In the genomic region with DNA sequence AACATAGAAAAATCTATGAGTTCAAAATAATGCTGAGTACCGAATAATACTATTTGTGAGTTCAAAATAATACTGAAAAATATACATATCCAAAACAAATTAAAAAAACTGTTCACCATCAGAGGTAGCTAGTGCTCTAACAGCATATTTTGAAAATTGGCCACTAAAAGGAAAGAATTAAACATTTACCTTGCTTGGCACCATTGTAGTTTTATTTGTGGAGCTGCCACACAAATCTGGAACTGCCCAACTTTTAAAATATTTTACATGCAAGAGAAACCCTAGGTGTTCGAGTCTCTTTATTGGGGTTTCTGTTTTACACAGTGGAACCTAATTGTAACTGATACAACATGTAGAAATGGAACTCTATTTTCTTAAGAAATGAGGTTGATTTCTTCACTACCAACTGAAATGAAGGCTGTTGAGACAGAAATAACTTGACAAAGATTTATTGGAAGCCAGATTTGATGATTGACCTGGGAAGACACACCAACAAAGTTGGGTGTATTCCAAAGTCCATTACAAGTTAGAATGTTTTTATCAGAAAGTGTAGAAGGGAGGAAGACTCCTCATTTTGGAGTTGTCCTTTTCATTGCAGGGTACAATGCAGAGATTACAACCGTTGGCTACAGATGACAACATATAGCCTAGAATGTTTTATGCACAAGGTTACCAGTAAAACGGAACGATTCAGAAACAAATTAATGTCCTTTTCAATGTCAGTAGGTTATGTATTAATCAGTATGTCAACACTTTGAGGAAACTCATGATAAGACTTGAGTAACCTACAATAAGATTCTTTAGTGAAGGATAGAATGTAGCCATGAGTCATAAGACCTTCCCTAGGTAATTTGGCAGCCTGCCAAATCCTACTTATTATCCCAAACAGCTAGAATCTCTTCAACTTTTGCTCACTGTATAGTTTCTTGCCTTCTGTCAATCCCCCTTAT, we compare ENCODE assay signal across 13 cellular contexts.
DNase-seq lines count a peak whose midpoint lies in the region; ATAC-seq and TF ChIP-seq lines count a peak whose summit lies in the region.
"Had no signal": no experiment of that assay in that cellular context is flagged by ENCODE, and none has a peak within 500 bp of the region (broad histone marks: within the 10 kb centered on the region; RNA-seq: fewer than 3 reads in every experiment).

No MANE protein-coding gene starts in this region.

- no peaks in the 10 kb centered on the region for H3K36me3 Mint-ChIP-seq in Calu3 (ENCODE audit: insufficient read depth, unreplicated experiment)
- H3K36me3 Mint-ChIP-seq: activated naive CD8-positive, alpha-beta T cell; stimulated activated memory B cell treated with anti-CD40 and anti-IgM and Interleukin-4, amounts not matched to agents 10 μg/mL and 1 μg/mL and 100 μg/mL, for 72 hours had no signal

- H3K9me3 Mint-ChIP-seq in Calu3 (ENCODE audit: low read depth, unreplicated experiment) = no peaks in the 10 kb centered on the region
- H3K9me3 Mint-ChIP-seq: stimulated activated memory B cell treated with anti-CD40 and anti-IgM and Interleukin-4, amounts not matched to agents 10 μg/mL and 1 μg/mL and 100 μg/mL, for 72 hours had no signal

- no peak for TF ChIP-seq POLR2A in body of pancreas (IDR thresholded peaks at IDR 0.05)

- 28 to 33% methylated on average over 5 of the region's 5 CpGs for WGBS in body of pancreas, 2 donors
- WGBS in liver = 26% methylated on average over 5 of the region's 5 CpGs

- in situ Hi-C loops in GM13976 (cut with MboI; ENCODE audit: low sequenced_read_pairs, unreplicated experiment) = no loop called here

- H3K4me3 Mint-ChIP-seq in Calu3 (ENCODE audit: low read depth, unreplicated experiment) = no peak overlapping the region
- H3K4me3 Mint-ChIP-seq: activated naive CD8-positive, alpha-beta T cell; stimulated activated memory B cell treated with anti-CD40 and anti-IgM and Interleukin-4, amounts not matched to agents 10 μg/mL and 1 μg/mL and 100 μg/mL, for 72 hours had no signal

- intact Hi-C loops in Calu3 (cut with micrococcal nuclease; ENCODE audit: unreplicated experiment) (loop anchor here (5.0 kb wide), 2 partner anchors 51 to 71 kb away; a partner anchor contains a TSS), body of pancreas (cut with DNase I) (no loop called here)

- peaks cover 36% of the 10 kb centered on the region for H3K4me1 Mint-ChIP-seq in Calu3 (ENCODE audit: low read depth, unreplicated experiment)
- H3K4me1 Mint-ChIP-seq: stimulated activated memory B cell treated with anti-CD40 and anti-IgM and Interleukin-4, amounts not matched to agents 10 μg/mL and 1 μg/mL and 100 μg/mL, for 72 hours had no signal

- TF ChIP-seq EP300 in Ishikawa (IDR thresholded peaks at IDR 0.05; ENCODE audit: borderline replicate concordance) = no peak

- CTCF ChIA-PET in Calu3 (lab: Charles Lee) = no interaction called here

- H3K9me3 ChIP-seq in body of pancreas = no peaks in the 10 kb centered on the region
- no peaks in the 10 kb centered on the region for H3K9me3 ChIP-seq in liver (ENCODE audit: control insufficient read depth in 4 of 4, low read length in 3 of 4)
- no peaks in the 10 kb centered on the region for H3K9me3 ChIP-seq in WERI-Rb-1 (ENCODE audit: severe bottlenecking)
- H3K9me3 ChIP-seq: esophagus muscularis mucosa had no signal

- TF ChIP-seq CTCF in Calu3 (IDR thresholded peaks at IDR 0.05; ENCODE audit: unreplicated experiment) = no peak
- TF ChIP-seq CTCF in body of pancreas (IDR thresholded peaks at IDR 0.05) = peak in 2 of 7 experiments; percentile 14 to 17
- no peak for TF ChIP-seq CTCF in liver (IDR thresholded peaks at IDR 0.05; ENCODE audit: low read depth, low read length, missing input control)
- no peak for TF ChIP-seq CTCF in GM13976 (IDR thresholded peaks at IDR 0.05; ENCODE audit: borderline replicate concordance, control extremely low read depth, extremely low read depth, insufficient read depth, missing control alignments)
- TF ChIP-seq CTCF in WERI-Rb-1 (IDR thresholded peaks at IDR 0.05; ENCODE audit: low read depth, low read length) = no peak

- H3K27me3 ChIP-seq in body of pancreas (no peaks in the 10 kb centered on the region), liver (ENCODE audit: control insufficient read depth in 4 of 4, insufficient read depth in 4 of 4, low read length in 3 of 4) (no peaks in the 10 kb centered on the region), WERI-Rb-1 (ENCODE audit: insufficient read depth, low read depth, severe bottlenecking) (no peaks in the 10 kb centered on the region)
- H3K27me3 ChIP-seq: esophagus muscularis mucosa had no signal

- no peak overlapping the region for H3K9ac ChIP-seq in liver (ENCODE audit: low read depth in 1 of 2, low read length in 2 of 2)

- H3K36me3 ChIP-seq in body of pancreas (replicated peaks in 1 of 2; ENCODE audit: insufficient read depth in 1 of 2, low read depth in 2 of 2) (no peaks in the 10 kb centered on the region), liver (ENCODE audit: control insufficient read depth in 4 of 4, insufficient read depth in 3 of 4, low read depth in 1 of 4, low read length in 3 of 4) (no peaks in the 10 kb centered on the region), WERI-Rb-1 (no peaks in the 10 kb centered on the region)
- H3K36me3 ChIP-seq: esophagus muscularis mucosa had no signal

- no TSS peak for BruUV-seq in Calu3 (replicated peaks; lab: Mats Ljungman, UMichigan)

- H3K27me3 Mint-ChIP-seq in Calu3 (ENCODE audit: unreplicated experiment) = no peaks in the 10 kb centered on the region
- H3K27me3 Mint-ChIP-seq: stimulated activated memory B cell treated with anti-CD40 and anti-IgM and Interleukin-4, amounts not matched to agents 10 μg/mL and 1 μg/mL and 100 μg/mL, for 72 hours had no signal

- H3K27ac ChIP-seq in body of pancreas = peak overlapping the region; percentile 60 to 75 (median 66)
- H3K27ac ChIP-seq in liver (ENCODE audit: low read depth in 1 of 2, low read length in 2 of 2) = peak overlapping the region; percentile 52 to 73
- H3K27ac ChIP-seq in WERI-Rb-1 = no peak overlapping the region
- H3K27ac ChIP-seq: esophagus muscularis mucosa, VCaP had no signal

- H3K4me1 ChIP-seq in body of pancreas = peaks cover 41% of the 10 kb centered on the region
- H3K4me1 ChIP-seq in liver (ENCODE audit: control insufficient read depth in 4 of 4, insufficient read depth in 4 of 4, low read length in 3 of 4) = peaks cover 11 to 31% (median 28%) of the 10 kb centered on the region in 4 donors
- H3K4me1 ChIP-seq: esophagus muscularis mucosa had no signal

- DNase-seq in Calu3 (peak; percentile 41), body of pancreas (peak; percentile 31 to 70 (median 48)), GM13976 (ENCODE audit: low spot score) (no peak), WERI-Rb-1 (no peak)
- DNase-seq in activated CD8-positive, alpha-beta memory T cell treated with anti-CD3 and anti-CD28 coated beads, Interleukin-2, amount 50 U/mL, for 4 hours = no peak
- DNase-seq: H7 had no signal

- ATAC-seq in body of pancreas (peak; percentile 94), HG03108 (IDR thresholded peaks at IDR 0.05; ENCODE audit: unreplicated experiment) (no peak)
- ATAC-seq: stimulated activated memory B cell treated with anti-CD40 and anti-IgM and Interleukin-4, amounts not matched to agents 10 μg/mL and 1 μg/mL and 100 μg/mL, for 72 hours had no signal

- no peak for TF ChIP-seq RAD21 in Ishikawa (IDR thresholded peaks at IDR 0.05; ENCODE audit: low read depth)
- TF ChIP-seq RAD21 in liver (IDR thresholded peaks at IDR 0.05) = peak; percentile 54 to 74

- H3K27ac Mint-ChIP-seq in Calu3 (ENCODE audit: unreplicated experiment) = peak overlapping the region; percentile 44
- H3K27ac Mint-ChIP-seq: activated naive CD8-positive, alpha-beta T cell; stimulated activated memory B cell treated with anti-CD40 and anti-IgM and Interleukin-4, amounts not matched to agents 10 μg/mL and 1 μg/mL and 100 μg/mL, for 72 hours had no signal

- H3K4me3 ChIP-seq in body of pancreas (no peak overlapping the region), liver (ENCODE audit: low read depth in 1 of 3, low read length in 3 of 3) (peak overlapping the region in 2 of 3 donors; percentile 1 to 18), WERI-Rb-1 (ENCODE audit: low read depth, low read length) (no peak overlapping the region)
- H3K4me3 ChIP-seq: esophagus muscularis mucosa had no signal

TF ChIP-seq in liver, 16 proteins besides CTCF, POLR2A, EP300 and RAD21:
- TF ChIP-seq SP1 (IDR thresholded peaks at IDR 0.05) (peak; percentile 44), YY1 (IDR thresholded peaks at IDR 0.05) (peak; percentile 51), RXRA (IDR thresholded peaks at IDR 0.05) (peak in 1 of 2 donors; percentile 4), JUND (IDR thresholded peaks at IDR 0.05) (peak in 1 of 2 donors; percentile 45), HNF4A (conservative IDR thresholded peaks at IDR 0.05) (peak; percentile 49 to 67), GABPA (IDR thresholded peaks at IDR 0.05 in 1 of 2, conservative IDR thresholded peaks at IDR 0.05 in 1 of 2) (no peak)
- TF ChIP-seq, protein P1, sequence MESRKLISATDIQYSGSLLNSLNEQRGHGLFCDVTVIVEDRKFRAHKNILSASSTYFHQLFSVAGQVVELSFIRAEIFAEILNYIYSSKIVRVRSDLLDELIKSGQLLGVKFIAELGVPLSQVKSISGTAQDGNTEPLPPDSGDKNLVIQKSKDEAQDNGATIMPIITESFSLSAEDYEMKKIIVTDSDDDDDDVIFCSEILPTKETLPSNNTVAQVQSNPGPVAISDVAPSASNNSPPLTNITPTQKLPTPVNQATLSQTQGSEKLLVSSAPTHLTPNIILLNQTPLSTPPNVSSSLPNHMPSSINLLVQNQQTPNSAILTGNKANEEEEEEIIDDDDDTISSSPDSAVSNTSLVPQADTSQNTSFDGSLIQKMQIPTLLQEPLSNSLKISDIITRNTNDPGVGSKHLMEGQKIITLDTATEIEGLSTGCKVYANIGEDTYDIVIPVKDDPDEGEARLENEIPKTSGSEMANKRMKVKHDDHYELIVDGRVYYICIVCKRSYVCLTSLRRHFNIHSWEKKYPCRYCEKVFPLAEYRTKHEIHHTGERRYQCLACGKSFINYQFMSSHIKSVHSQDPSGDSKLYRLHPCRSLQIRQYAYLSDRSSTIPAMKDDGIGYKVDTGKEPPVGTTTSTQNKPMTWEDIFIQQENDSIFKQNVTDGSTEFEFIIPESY (IDR thresholded peaks at IDR 0.05) = peak; percentile 27
- TF ChIP-seq, protein P2, sequence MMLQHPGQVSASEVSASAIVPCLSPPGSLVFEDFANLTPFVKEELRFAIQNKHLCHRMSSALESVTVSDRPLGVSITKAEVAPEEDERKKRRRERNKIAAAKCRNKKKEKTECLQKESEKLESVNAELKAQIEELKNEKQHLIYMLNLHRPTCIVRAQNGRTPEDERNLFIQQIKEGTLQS (IDR thresholded peaks at IDR 0.05) = no peak

Comparison
In these comparisons a context has a peak if more than half of its experiments do, and no peak if none do; other contexts are left out.
1. DNase-seq: peak in Calu3 (single experiment) and body of pancreas (4 of 4); none in activated CD8-positive, alpha-beta memory T cell treated with anti-CD3 and anti-CD28 coated beads, Interleukin-2, amount 50 U/mL, for 4 hours (single experiment), GM13976 (single experiment) and WERI-Rb-1 (single experiment).
2. H3K4me3 ChIP-seq: peak in liver (2 of 3); none in body of pancreas (0 of 2) and WERI-Rb-1 (single experiment).